Comparison of ENCODE assay signal across 9 cellular contexts in genomic region chr1:236966636-236967035, GRCh38. TPM values are rescaled to one million over a fixed set of nuclear protein-coding genes. Genes with fewer than 3 reads are reported as not detected.
"Had no signal": no experiment of that assay in that cellular context is flagged by ENCODE, and none has a peak within 500 bp of the region (broad histone marks: within the 10 kb centered on the region; RNA-seq: fewer than 3 reads in every experiment).

No MANE protein-coding gene starts in this region.

- ATAC-seq: GM12878 had no signal

- FAIRE-seq: G401.6, GM12878, GM12891, GM12892, GM18507, GM19239 had no signal

- H3K4me3 ChIP-seq: GM12878 had no signal

- DNase-seq: GDM1, GF-D8 had no signal

RNA-seq across cellular contexts. Expression of gene MT1HL1, which starts 37.6 kb away (rescaled TPM):
- total RNA-seq: G401, GM12878 had no signal
- polyA plus RNA-seq: GM12878 had no signal
